17 cellular contexts compared by ENCODE assay signal in the genomic region with DNA sequence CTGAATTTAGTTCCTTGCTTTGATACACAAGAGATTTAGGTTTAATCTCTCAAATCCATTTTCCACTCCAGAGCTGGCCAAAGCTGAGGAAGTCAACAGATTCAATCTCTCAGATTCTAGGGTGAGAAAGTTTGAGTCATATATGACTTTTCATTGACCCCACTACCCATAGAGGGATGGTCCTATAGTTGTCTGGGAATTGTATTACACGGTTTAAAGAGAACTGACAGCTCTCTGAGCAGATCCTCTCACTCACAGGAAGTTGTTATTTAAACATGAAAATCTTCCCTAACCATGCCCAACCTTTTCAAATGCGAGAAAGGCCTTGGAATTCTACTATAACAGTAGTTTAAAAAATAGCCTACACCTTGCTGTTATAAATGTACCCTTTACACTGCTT.
A peak's percentile ranks its signal among the peaks of the same experiment; 100 is the strongest.
DNase-seq lines count a peak whose midpoint lies in the region; ATAC-seq and TF ChIP-seq lines count a peak whose summit lies in the region.
"Had no signal": no experiment of that assay in that cellular context is flagged by ENCODE, and none has a peak within 500 bp of the region (broad histone marks: within the 10 kb centered on the region; RNA-seq: fewer than 3 reads in every experiment).

No MANE protein-coding gene starts in this region.

- no peaks in the 10 kb centered on the region for H4K20me1 ChIP-seq in SK-N-SH (ENCODE audit: insufficient read depth)
- H4K20me1 ChIP-seq: BLaER1 had no signal

- no peaks in the 10 kb centered on the region for H3K79me2 ChIP-seq in SK-N-SH (ENCODE audit: insufficient read depth)

- no peak overlapping the region for H2BK5ac ChIP-seq in mesenchymal stem cell (ENCODE audit: low read depth, low read length, poor library complexity, severe bottlenecking)

- ATAC-seq in GM19351 (IDR thresholded peaks at IDR 0.05; ENCODE audit: unreplicated experiment), result no peak
- ATAC-seq in HG03460 (IDR thresholded peaks at IDR 0.05; ENCODE audit: unreplicated experiment), result no peak

- H2BK120ac ChIP-seq in mesenchymal stem cell (ENCODE audit: low read depth, low read length), result no peak overlapping the region

- H2BK12ac ChIP-seq in mesenchymal stem cell (ENCODE audit: low read length in 2 of 2), result no peak overlapping the region

- no peak overlapping the region for H4K91ac ChIP-seq in mesenchymal stem cell (ENCODE audit: low read length)

- H3K4me2 ChIP-seq in SK-N-SH (no peak overlapping the region), mesenchymal stem cell (ENCODE audit: low read length, poor library complexity, severe bottlenecking) (no peak overlapping the region)
- H3K4me2 ChIP-seq: BLaER1 had no signal

- H3K4me1 ChIP-seq in cardiac muscle cell (ENCODE audit: low read depth) (peaks cover 7% of the 10 kb centered on the region), right atrium auricular region (no peaks in the 10 kb centered on the region), SK-N-SH (ENCODE audit: control insufficient read depth in 1 of 2, insufficient read depth in 2 of 2, low read depth in 1 of 2, low read length in 1 of 2) (peaks cover 0 to 2% of the 10 kb centered on the region in 2 experiments; a peak in 1 of 4 replicates), mesenchymal stem cell (ENCODE audit: control insufficient read depth, insufficient read depth, low read depth, low read length) (no peaks in the 10 kb centered on the region), testis (no peaks in the 10 kb centered on the region)
- H3K4me1 ChIP-seq: BLaER1 had no signal

- TF ChIP-seq EP300 in SK-N-SH (IDR thresholded peaks at IDR 0.05; ENCODE audit: borderline replicate concordance in 1 of 2, low read depth in 1 of 2, low read length in 1 of 2), result no peak

- no peak overlapping the region for H3K14ac ChIP-seq in mesenchymal stem cell (ENCODE audit: low read length in 2 of 2)

- no peak for TF ChIP-seq POLR2A in testis (IDR thresholded peaks at IDR 0.05)

- DNase-seq in cardiac muscle cell (ENCODE audit: low read depth in 1 of 2, low spot score in 1 of 2) (no peak), right atrium auricular region (ENCODE audit: low spot score) (no peak), SK-N-SH (no peak), mesenchymal stem cell (peak; percentile 38), testis (no peak), SHP77 (lab: John Stamatoyannopoulos, UW) (no peak)
- DNase-seq: 8988T, DMS 273 treated with DMSO at 0.1 percent for 48 hours, H7, NCI-H1105 treated with DMSO at 0.1 percent for 48 hours, NCI-H1694 treated with DMSO at 0.1 percent for 48 hours, NCI-H226, NCI-H69, OCI-M1 had no signal

- H3K9me3 ChIP-seq in cardiac muscle cell (ENCODE audit: low read depth) (no peaks in the 10 kb centered on the region), right atrium auricular region (no peaks in the 10 kb centered on the region), SK-N-SH (no peaks in the 10 kb centered on the region), mesenchymal stem cell (ENCODE audit: control insufficient read depth, low read length) (no peaks in the 10 kb centered on the region), testis (no peaks in the 10 kb centered on the region)
- H3K9me3 ChIP-seq: BLaER1 had no signal

- H3K36me3 ChIP-seq in cardiac muscle cell (no peaks in the 10 kb centered on the region), right atrium auricular region (no peaks in the 10 kb centered on the region), SK-N-SH (replicated peaks in 1 of 2; ENCODE audit: control insufficient read depth in 1 of 2, insufficient read depth in 2 of 2, low read length in 1 of 2) (no peaks in the 10 kb centered on the region), mesenchymal stem cell (ENCODE audit: control insufficient read depth in 1 of 2, insufficient read depth in 2 of 2, low read depth in 1 of 2, low read length in 2 of 2) (no peaks in the 10 kb centered on the region), testis (ENCODE audit: low read depth, missing control alignments) (no peaks in the 10 kb centered on the region)
- H3K36me3 ChIP-seq: BLaER1 had no signal

- POLR2A ChIA-PET in SK-N-SH (lab: Yijun Ruan, JAX), result no interaction called here

- H2BK15ac ChIP-seq in mesenchymal stem cell (ENCODE audit: low read depth, poor library complexity, severe bottlenecking), result no peak overlapping the region

- peak overlapping the region; percentile 58 for H3K27ac ChIP-seq in cardiac muscle cell
- no peak overlapping the region for H3K27ac ChIP-seq in right atrium auricular region
- no peak overlapping the region for H3K27ac ChIP-seq in SK-N-SH (ENCODE audit: low read depth in 2 of 2, low read length in 1 of 2)
- no peak overlapping the region for H3K27ac ChIP-seq in mesenchymal stem cell (ENCODE audit: low read length, poor library complexity, severe bottlenecking)
- no peak overlapping the region for H3K27ac ChIP-seq in testis
- H3K27ac ChIP-seq: BLaER1 had no signal

- no peaks in the 10 kb centered on the region; the same call in 1 of the 2 replicates for H3K9me2 ChIP-seq in SK-N-SH

- H3K27me3 ChIP-seq in cardiac muscle cell (no peaks in the 10 kb centered on the region), right atrium auricular region (no peaks in the 10 kb centered on the region), SK-N-SH (ENCODE audit: insufficient read depth) (no peaks in the 10 kb centered on the region), mesenchymal stem cell (ENCODE audit: control insufficient read depth in 1 of 2, insufficient read depth in 1 of 2, low read length in 2 of 2) (no peaks in the 10 kb centered on the region), testis (no peaks in the 10 kb centered on the region)
- H3K27me3 ChIP-seq: BLaER1 had no signal

- H4K8ac ChIP-seq in mesenchymal stem cell (ENCODE audit: low read length), result no peak overlapping the region

- TF ChIP-seq CTCF in cardiac muscle cell (IDR thresholded peaks at IDR 0.05; ENCODE audit: low read depth, low read length), result no peak
- TF ChIP-seq CTCF in right atrium auricular region (IDR thresholded peaks at IDR 0.05), result no peak
- no peak for TF ChIP-seq CTCF in SK-N-SH (IDR thresholded peaks at IDR 0.05)
- no peak for TF ChIP-seq CTCF in testis (IDR thresholded peaks at IDR 0.05)

- H2AK5ac ChIP-seq in mesenchymal stem cell (ENCODE audit: low read length, severe bottlenecking), result no peak overlapping the region

- H3K9ac ChIP-seq in SK-N-SH (no peak overlapping the region), mesenchymal stem cell (ENCODE audit: low read length) (no peak overlapping the region)
- H3K9ac ChIP-seq: BLaER1 had no signal

- no peaks in the 10 kb centered on the region for H3K79me1 ChIP-seq in mesenchymal stem cell (replicated peaks; ENCODE audit: low read length, poor library complexity, severe bottlenecking)

- intact Hi-C loops in testis (cut with DNase I; ENCODE audit: low total_unique reads), result no loop called here

- H3K18ac ChIP-seq in mesenchymal stem cell (ENCODE audit: low read depth in 1 of 2, low read length in 2 of 2), result no peak overlapping the region

- no peak overlapping the region for H3K4ac ChIP-seq in mesenchymal stem cell (ENCODE audit: low read depth in 1 of 2, low read length in 2 of 2)

- CTCF ChIA-PET in SK-N-SH (lab: Yijun Ruan, JAX), result interaction anchor here (0.6 to 6.8 kb wide), 18 partner anchors 7 to 1852 kb away, joined by 3 to 98 read pairs (median 12); no protein-coding TSS in a partner anchor

- TF ChIP-seq RAD21 in SK-N-SH (IDR thresholded peaks at IDR 0.05; ENCODE audit: low read length), result no peak

- H3F3A ChIP-seq in SK-N-SH (replicated peaks; ENCODE audit: insufficient read depth), result no peaks in the 10 kb centered on the region

- no peak overlapping the region for H2AFZ ChIP-seq in SK-N-SH (ENCODE audit: low read depth)
- H2AFZ ChIP-seq in mesenchymal stem cell (ENCODE audit: low read depth, low read length), result no peak overlapping the region

- 75% methylated on average over 2 of the region's 2 CpGs for WGBS in SK-N-SH (ENCODE audit: low lambda C conversion rate)
- 30% methylated on average over 2 of the region's 2 CpGs for WGBS in mesenchymal stem cell
- WGBS in testis, 2 donors, result 77 to 79% methylated on average over 2 of the region's 2 CpGs

- H3K23ac ChIP-seq in mesenchymal stem cell (ENCODE audit: low read length in 2 of 2), result no peak overlapping the region

- H3K4me3 ChIP-seq in cardiac muscle cell (no peak overlapping the region), right atrium auricular region (no peak overlapping the region), SK-N-SH (ENCODE audit: low read depth in 2 of 2, low read length in 1 of 2) (no peak overlapping the region), mesenchymal stem cell (ENCODE audit: insufficient read depth in 1 of 2, low read depth in 1 of 2, low read length in 2 of 2) (no peak overlapping the region), testis (no peak overlapping the region)
- H3K4me3 ChIP-seq: BLaER1 had no signal

TF ChIP-seq in SK-N-SH, 30 proteins besides CTCF, POLR2A, EP300 and RAD21:
- TF ChIP-seq RXRA (IDR thresholded peaks at IDR 0.05; ENCODE audit: borderline replicate concordance, low read depth) (peak; percentile 23; the same call in 1 of the 2 replicates), TCF12 (IDR thresholded peaks at IDR 0.05) (peak; percentile 61), POLR2AphosphoS5 (IDR thresholded peaks at IDR 0.05; ENCODE audit: low read depth, low read length) (no peak)
- TF ChIP-seq, protein P1, sequence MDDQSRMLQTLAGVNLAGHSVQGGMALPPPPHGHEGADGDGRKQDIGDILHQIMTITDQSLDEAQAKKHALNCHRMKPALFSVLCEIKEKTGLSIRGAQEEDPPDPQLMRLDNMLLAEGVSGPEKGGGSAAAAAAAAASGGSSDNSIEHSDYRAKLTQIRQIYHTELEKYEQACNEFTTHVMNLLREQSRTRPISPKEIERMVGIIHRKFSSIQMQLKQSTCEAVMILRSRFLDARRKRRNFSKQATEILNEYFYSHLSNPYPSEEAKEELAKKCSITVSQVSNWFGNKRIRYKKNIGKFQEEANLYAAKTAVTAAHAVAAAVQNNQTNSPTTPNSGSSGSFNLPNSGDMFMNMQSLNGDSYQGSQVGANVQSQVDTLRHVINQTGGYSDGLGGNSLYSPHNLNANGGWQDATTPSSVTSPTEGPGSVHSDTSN (IDR thresholded peaks at IDR 0.05), result peak; percentile 53; the same call in 1 of the 2 replicates
TF ChIP-seq in SK-N-SH: peak in this region for 3.
